21 cellular contexts compared by ENCODE assay signal in the genomic region with DNA sequence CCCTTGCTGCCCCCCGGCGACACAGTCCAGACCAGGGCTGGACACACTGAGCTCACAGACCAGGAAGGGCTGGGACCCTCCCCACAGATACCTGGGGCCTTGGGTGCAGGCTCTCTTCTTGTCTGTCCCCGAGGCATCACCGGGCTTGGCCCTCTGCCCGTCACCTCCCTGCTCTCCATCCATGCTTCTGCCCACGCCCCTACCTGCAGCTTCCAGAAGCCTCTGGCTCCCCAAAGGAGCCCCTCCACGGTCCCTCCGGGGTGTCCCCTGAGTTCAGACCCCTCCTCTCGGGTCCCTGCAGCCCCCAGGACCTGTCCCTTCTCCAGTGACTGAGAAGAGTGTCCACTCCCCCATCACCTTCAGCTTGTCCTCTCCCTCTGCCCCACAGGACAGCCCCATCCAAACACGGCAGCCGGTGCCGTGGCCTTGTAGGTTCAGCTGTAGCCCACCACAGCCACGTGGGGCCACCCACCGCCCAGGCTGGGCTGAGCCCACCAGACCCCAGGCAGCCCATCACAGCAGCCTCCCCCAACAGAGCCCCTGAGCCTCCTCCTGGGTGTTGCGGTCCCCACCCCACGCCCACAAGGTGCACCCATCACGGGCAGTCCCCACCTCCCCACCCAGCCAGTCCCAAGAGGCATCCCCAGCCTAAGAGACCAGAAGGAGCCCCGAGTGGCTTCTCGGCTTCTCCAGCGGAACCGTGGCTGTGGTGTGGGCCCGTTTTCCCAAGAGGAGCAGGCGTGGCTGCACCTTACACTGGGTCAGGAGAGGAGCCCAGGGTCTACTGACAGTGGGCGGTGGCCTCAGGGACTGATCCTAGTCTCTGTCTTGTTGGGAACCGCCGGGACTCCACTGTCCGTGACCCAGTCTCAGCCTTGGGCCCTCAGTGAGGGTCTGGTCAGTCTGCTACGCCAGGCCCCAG. TPM values are rescaled to one million over a fixed set of nuclear protein-coding genes. Genes with fewer than 3 reads are reported as not detected.
DNase-seq lines count a peak whose midpoint lies in the region; ATAC-seq and TF ChIP-seq lines count a peak whose summit lies in the region.
"Had no signal": no experiment of that assay in that cellular context is flagged by ENCODE, and none has a peak within 500 bp of the region (broad histone marks: within the 10 kb centered on the region; RNA-seq: fewer than 3 reads in every experiment).

No MANE protein-coding gene starts in this region.

- intact Hi-C loops in heart right ventricle (cut with DNase I) (no loop called here), cardiac septum (cut with DNase I) (no loop called here), Caco-2 (cut with micrococcal nuclease; ENCODE audit: unreplicated experiment) (no loop called here)
- intact Hi-C loops in dendritic cell treated with granulocyte-macrophage colony-stimulating factor and Interleukin-4, amounts not matched to agents 40 ng/mL and 50 ng/mL, for 4 days (cut with micrococcal nuclease) = no loop called here

- peaks cover 14% of the 10 kb centered on the region for H3K27me3 Mint-ChIP-seq in dendritic cell treated with granulocyte-macrophage colony-stimulating factor and Interleukin-4, amounts not matched to agents 40 ng/mL and 50 ng/mL, for 4 days
- no peaks in the 10 kb centered on the region for H3K27me3 Mint-ChIP-seq in Caco-2 (ENCODE audit: insufficient read depth, unreplicated experiment)

- H3K9me3 ChIP-seq in heart right ventricle = peaks cover 0 to 6% (median 0%) of the 10 kb centered on the region in 11 donors
- peaks cover 0 to 7% of the 10 kb centered on the region in 2 donors for H3K9me3 ChIP-seq in neuronal stem cell (replicated peaks in 1 of 2; ENCODE audit: control insufficient read depth in 2 of 2, insufficient read depth in 1 of 2, low read depth in 1 of 2, low read length in 2 of 2)
- no peaks in the 10 kb centered on the region for H3K9me3 ChIP-seq in Caco-2

- H3K4me1 ChIP-seq in heart right ventricle = peaks cover 0 to 7% (median 3%) of the 10 kb centered on the region in 9 donors
- no peaks in the 10 kb centered on the region for H3K4me1 ChIP-seq in neuronal stem cell (ENCODE audit: control insufficient read depth in 2 of 2, insufficient read depth in 1 of 2, low read depth in 1 of 2, low read length in 2 of 2)
- no peaks in the 10 kb centered on the region for H3K4me1 ChIP-seq in Caco-2
- H3K4me1 ChIP-seq: A549 had no signal

- TF ChIP-seq CTCF in heart right ventricle (IDR thresholded peaks at IDR 0.05) (no peak), Caco-2 (IDR thresholded peaks at IDR 0.05; ENCODE audit: insufficient read depth in 1 of 2, low read depth in 1 of 2, low read length in 1 of 2, severe bottlenecking in 1 of 2, unreplicated experiment in 1 of 2) (no peak)

- H2AFZ ChIP-seq in neuronal stem cell (ENCODE audit: low read length) = no peak overlapping the region

- H3K27ac ChIP-seq in heart right ventricle (peak overlapping the region in 5 of 10 donors; percentile 11 to 52 (median 31)), neuronal stem cell (replicated peaks; ENCODE audit: low read length) (no peak overlapping the region)
- H3K27ac ChIP-seq: A549; BLaER1 treated with 17β-estradiol and CSF1 and Interleukin-3, amounts not matched to agents 10 nM and 100 nM had no signal

- POLR2A ChIA-PET in Caco-2 (lab: Charles Lee) = no interaction called here

- no peak overlapping the region for H2BK5ac ChIP-seq in neuronal stem cell (ENCODE audit: low read length)

- no peak overlapping the region for H2BK12ac ChIP-seq in neuronal stem cell (ENCODE audit: low read length)

- H3K4ac ChIP-seq in neuronal stem cell (ENCODE audit: low read length) = no peak overlapping the region

- no peaks in the 10 kb centered on the region for H3K79me1 ChIP-seq in neuronal stem cell (ENCODE audit: low read depth, low read length)

- H3K36me3 Mint-ChIP-seq in dendritic cell treated with granulocyte-macrophage colony-stimulating factor and Interleukin-4, amounts not matched to agents 40 ng/mL and 50 ng/mL, for 4 days (ENCODE audit: low read depth) = peaks cover 70% of the 10 kb centered on the region
- no peaks in the 10 kb centered on the region for H3K36me3 Mint-ChIP-seq in Caco-2 (ENCODE audit: insufficient read depth, unreplicated experiment)
- H3K36me3 Mint-ChIP-seq: CD8-positive, alpha-beta T cell had no signal

- WGBS in heart right ventricle, 2 donors = 86 to 87% methylated on average over 28 of the region's 28 CpGs
- no CpG with 5 or more reads among the region's 28 CpGs for WGBS in neuronal stem cell (ENCODE audit: extremely low coverage in 2 of 2, insufficient read length in 2 of 2, insufficient replicate concordance in 1 of 2), 2 donors

- BruUV-seq in Caco-2 (replicated peaks; lab: Mats Ljungman, UMichigan) = no TSS peak

- H4K8ac ChIP-seq in neuronal stem cell (ENCODE audit: low read depth, low read length) = no peak overlapping the region

- H3K9ac ChIP-seq in neuronal stem cell (ENCODE audit: low read depth, low read length, poor library complexity) = no peak overlapping the region

- no peak overlapping the region for H3K18ac ChIP-seq in neuronal stem cell (ENCODE audit: low read length)

- H3K9me3 Mint-ChIP-seq in dendritic cell treated with granulocyte-macrophage colony-stimulating factor and Interleukin-4, amounts not matched to agents 40 ng/mL and 50 ng/mL, for 4 days = peaks cover 3% of the 10 kb centered on the region
- H3K9me3 Mint-ChIP-seq in Caco-2 (ENCODE audit: unreplicated experiment) = peaks cover 4% of the 10 kb centered on the region

- H3K27ac Mint-ChIP-seq in dendritic cell treated with granulocyte-macrophage colony-stimulating factor and Interleukin-4, amounts not matched to agents 40 ng/mL and 50 ng/mL, for 4 days = peak overlapping the region; percentile 22
- H3K27ac Mint-ChIP-seq in Caco-2 (ENCODE audit: unreplicated experiment) = no peak overlapping the region
- H3K27ac Mint-ChIP-seq: CD8-positive, alpha-beta T cell had no signal

- H3K4me3 Mint-ChIP-seq in dendritic cell treated with granulocyte-macrophage colony-stimulating factor and Interleukin-4, amounts not matched to agents 40 ng/mL and 50 ng/mL, for 4 days = no peak overlapping the region
- no peak overlapping the region for H3K4me3 Mint-ChIP-seq in Caco-2 (ENCODE audit: unreplicated experiment)
- H3K4me3 Mint-ChIP-seq: CD8-positive, alpha-beta T cell had no signal

- no peak overlapping the region for H2BK120ac ChIP-seq in neuronal stem cell (ENCODE audit: low read depth, low read length)

- H3K4me3 ChIP-seq in heart right ventricle = no peak overlapping the region
- no peak overlapping the region for H3K4me3 ChIP-seq in neuronal stem cell (ENCODE audit: low read length in 2 of 2)
- H3K4me3 ChIP-seq in Caco-2 (ENCODE audit: low read depth, low read length) = no peak overlapping the region
- H3K4me3 ChIP-seq: A549; BLaER1 treated with 17β-estradiol and CSF1 and Interleukin-3, amounts not matched to agents 10 nM and 100 nM had no signal

- H3K36me3 ChIP-seq in heart right ventricle (no peaks in the 10 kb centered on the region), neuronal stem cell (replicated peaks in 1 of 2; ENCODE audit: control insufficient read depth in 2 of 2, insufficient read depth in 2 of 2, low read length in 2 of 2) (no peaks in the 10 kb centered on the region), Caco-2 (ENCODE audit: control insufficient read depth, insufficient read depth, low read length) (no peaks in the 10 kb centered on the region)
- H3K36me3 ChIP-seq: BLaER1 treated with 17β-estradiol and CSF1 and Interleukin-3, amounts not matched to agents 10 nM and 100 nM had no signal

- H3K27me3 ChIP-seq in heart right ventricle (no peaks in the 10 kb centered on the region), neuronal stem cell (ENCODE audit: control insufficient read depth in 3 of 3, insufficient read depth in 3 of 3, low read depth in 1 of 3, low read length in 3 of 3) (peaks cover 0 to 3% (median 2%) of the 10 kb centered on the region in 3 experiments), Caco-2 (replicated peaks; ENCODE audit: control insufficient read depth, insufficient read depth, low read length) (no peaks in the 10 kb centered on the region)
- H3K27me3 ChIP-seq: BLaER1 treated with 17β-estradiol and CSF1 and Interleukin-3, amounts not matched to agents 10 nM and 100 nM had no signal

- H3K23ac ChIP-seq in neuronal stem cell (ENCODE audit: low read depth, low read length, poor library complexity) = no peak overlapping the region

- H3K4me1 Mint-ChIP-seq in dendritic cell treated with granulocyte-macrophage colony-stimulating factor and Interleukin-4, amounts not matched to agents 40 ng/mL and 50 ng/mL, for 4 days (ENCODE audit: low read depth) = peaks cover 25% of the 10 kb centered on the region
- no peaks in the 10 kb centered on the region for H3K4me1 Mint-ChIP-seq in Caco-2 (ENCODE audit: low read depth, unreplicated experiment)

- H3K14ac ChIP-seq in neuronal stem cell (ENCODE audit: low read length) = no peak overlapping the region

- H2BK15ac ChIP-seq in neuronal stem cell (ENCODE audit: low read length) = no peak overlapping the region

- ATAC-seq in heart right ventricle (peak in 7 of 8 donors; percentile 1 to 16 (median 7)), HG03045 (IDR thresholded peaks at IDR 0.05; ENCODE audit: unreplicated experiment) (no peak), HG03196 (IDR thresholded peaks at IDR 0.05; ENCODE audit: unreplicated experiment) (no peak)
- ATAC-seq: CD8-positive, alpha-beta T cell; HCT116 had no signal

- no peak for DNase-seq in heart right ventricle
- no peak for DNase-seq in cardiac septum (ENCODE audit: low spot score)
- no peak for DNase-seq in neuronal stem cell (ENCODE audit: low spot score)
- DNase-seq in ureter (ENCODE audit: low spot score) = peak; percentile 41
- DNase-seq in Caco-2 = no peak
- DNase-seq: CD8-positive, alpha-beta T cell; GOT3; IMR-90; NCI-H1417; NCI-H187; NCI-H2107; NCI-H510A; NCI-H748 treated with DMSO at 0.1 percent for 48 hours; NK-92 treated with Interleukin-12 subunit alpha and Interleukin-12 subunit beta, amount 100 ng/mL, for 24 hours; OCI-M1 had no signal

- CTCF ChIA-PET in Caco-2 (lab: Charles Lee) = no interaction called here

- H3K4me2 ChIP-seq in neuronal stem cell (ENCODE audit: insufficient read depth, low read length, poor library complexity, severe bottlenecking) = no peak overlapping the region
- H3K4me2 ChIP-seq: A549 had no signal

- H2AK5ac ChIP-seq in neuronal stem cell (ENCODE audit: low read depth, low read length) = peak overlapping the region; percentile 67

- H4K91ac ChIP-seq in neuronal stem cell (ENCODE audit: low read depth, low read length, poor library complexity) = no peak overlapping the region

RNA-seq across cellular contexts. Expression of gene RAMP1, which starts 53.1 kb away (rescaled TPM):
- total RNA-seq in heart right ventricle (100 to 1,000 TPM in 8 of 10 donors, 10 to 100 TPM in 2; 52.7 to 428 (median 162) TPM), cardiac septum (253 TPM), ureter (49.0 TPM), Caco-2 (2022) (1.6 and 2.2 TPM in 2 replicates)
- 1,000 to 10,000 TPM in 1 of 2 donors, 100 to 1,000 TPM in 1; 288 to 1,549 TPM for polyA plus RNA-seq in heart right ventricle
- polyA plus RNA-seq in neuronal stem cell (2013, experiment 1 of 2) = 0.04 TPM
- 0.07 TPM for polyA plus RNA-seq in neuronal stem cell (2013, experiment 2 of 2)
- total RNA-seq: CD8-positive, alpha-beta T cell had no signal
- polyA plus RNA-seq: A549 had no signal

RNA-seq across cellular contexts. Expression of gene UBE2F, which starts 54.3 kb away (rescaled TPM):
- total RNA-seq in heart right ventricle = 10 to 100 TPM; 53.6 to 82.2 (median 63.7) TPM
- 10 to 100 TPM; 43.5 to 76.6 TPM for polyA plus RNA-seq in heart right ventricle
- total RNA-seq in cardiac septum = 61.0 TPM
- polyA plus RNA-seq in neuronal stem cell (2013, experiment 1 of 2) = 35.5 TPM
- polyA plus RNA-seq in neuronal stem cell (2013, experiment 2 of 2) = 36.1 TPM
- total RNA-seq in ureter = 44.4 TPM
- total RNA-seq in Caco-2 (2022) = 33.9 and 38.9 TPM in 2 replicates

Comparison
In these comparisons a context has a peak if more than half of its experiments do, and no peak if none do; other contexts are left out.
1. ATAC-seq: peak in heart right ventricle (7 of 8); none in HG03045 (single experiment) and HG03196 (single experiment).
2. RNA of gene RAMP1, which starts 53.1 kb away (total RNA-seq): 253 TPM in cardiac septum (single experiment), 52.7 to 428 TPM in heart right ventricle and 49.0 TPM in ureter (single experiment); 1.6 to 2.2 TPM in Caco-2; every median in the first group is over 10 times any median in the second.